ENCODE assay signal across 27 cellular contexts in the genomic region with DNA sequence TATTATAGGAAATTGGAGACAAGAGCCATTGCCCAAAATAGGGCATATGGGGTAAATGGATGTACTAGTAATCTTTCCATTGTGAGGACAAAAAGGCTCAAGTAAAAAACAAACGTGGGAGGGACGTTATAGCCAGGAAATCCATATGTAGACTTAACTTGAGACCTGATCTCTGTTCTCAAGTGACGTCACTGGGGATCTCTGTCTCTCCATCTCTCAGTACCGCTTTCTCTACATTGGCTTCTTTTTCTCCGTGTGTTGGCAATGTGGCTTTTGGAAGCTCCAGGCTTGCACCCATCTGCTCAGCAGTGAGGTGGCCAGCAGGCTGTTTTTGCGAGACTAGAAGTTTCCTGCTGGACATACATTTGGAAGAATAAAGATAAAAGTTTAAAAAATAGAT.
"Had no signal": no experiment of that assay in that cellular context is flagged by ENCODE, and none has a peak within 500 bp of the region (broad histone marks: within the 10 kb centered on the region; RNA-seq: fewer than 3 reads in every experiment).

No MANE protein-coding gene starts in this region.

- H3K27ac ChIP-seq: dorsolateral prefrontal cortex, epithelial cell of prostate, gastrocnemius medialis, lower lobe of right lung, ovary, psoas muscle, skin epidermis, spleen, testis, tibial artery had no signal

- H3K9me3 ChIP-seq: gastrocnemius medialis, lower lobe of right lung, ovary, psoas muscle, testis, tibial artery had no signal

- H3K27me3 ChIP-seq: dorsolateral prefrontal cortex, gastrocnemius medialis, ovary, testis, tibial artery had no signal

- H3K4me3 ChIP-seq: dorsolateral prefrontal cortex, gastrocnemius medialis, lower lobe of right lung, ovary, psoas muscle, skin epidermis, spleen, testis, tibial artery had no signal

- FAIRE-seq: keratinocyte had no signal

- DNase-seq: cortex of kidney; dorsolateral prefrontal cortex; effector CD4-positive, alpha-beta T cell; endodermal cell; foreskin fibroblast; gastrocnemius medialis; head of caudate nucleus; left ventricle myocardium superior; lower lobe of right lung; naive thymus-derived CD8-positive, alpha-beta T cell; nephron progenitor cell; nucleus accumbens; ovary; posterior cingulate gyrus; psoas muscle; right cardiac atrium; spleen; stimulated activated CD4-positive, alpha-beta T cell treated with anti-CD3 and anti-CD28 coated beads, Interleukin-4, amount 100 ng/mL, for 4 hours; stimulated activated naive CD8-positive, alpha-beta T cell treated with anti-CD3 and anti-CD28 coated beads, Interleukin-15, Interleukin-2, amounts not matched to agents 100 U/mL and 50 U/mL, for 24 hours; substantia nigra; testis; tibial artery had no signal

- ATAC-seq: esophagus mucosa; gastrocnemius medialis; left ventricle myocardium superior; lower lobe of right lung; naive thymus-derived CD8-positive, alpha-beta T cell; psoas muscle; right cardiac atrium; stimulated activated memory B cell treated with anti-CD40 and anti-IgM and Interleukin-4, amounts not matched to agents 10 μg/mL and 1 μg/mL and 100 μg/mL, for 72 hours; stimulated activated naive CD8-positive, alpha-beta T cell treated with anti-CD3 and anti-CD28 coated beads, Interleukin-15, Interleukin-2, amounts not matched to agents 100 U/mL and 50 U/mL, for 24 hours had no signal

- H3K36me3 ChIP-seq: gastrocnemius medialis, lower lobe of right lung, ovary, spleen, tibial artery had no signal

- H3K4me1 ChIP-seq: gastrocnemius medialis, lower lobe of right lung, psoas muscle, spleen, testis, tibial artery had no signal
